8 cellular contexts compared by ENCODE assay signal in the genomic region with DNA sequence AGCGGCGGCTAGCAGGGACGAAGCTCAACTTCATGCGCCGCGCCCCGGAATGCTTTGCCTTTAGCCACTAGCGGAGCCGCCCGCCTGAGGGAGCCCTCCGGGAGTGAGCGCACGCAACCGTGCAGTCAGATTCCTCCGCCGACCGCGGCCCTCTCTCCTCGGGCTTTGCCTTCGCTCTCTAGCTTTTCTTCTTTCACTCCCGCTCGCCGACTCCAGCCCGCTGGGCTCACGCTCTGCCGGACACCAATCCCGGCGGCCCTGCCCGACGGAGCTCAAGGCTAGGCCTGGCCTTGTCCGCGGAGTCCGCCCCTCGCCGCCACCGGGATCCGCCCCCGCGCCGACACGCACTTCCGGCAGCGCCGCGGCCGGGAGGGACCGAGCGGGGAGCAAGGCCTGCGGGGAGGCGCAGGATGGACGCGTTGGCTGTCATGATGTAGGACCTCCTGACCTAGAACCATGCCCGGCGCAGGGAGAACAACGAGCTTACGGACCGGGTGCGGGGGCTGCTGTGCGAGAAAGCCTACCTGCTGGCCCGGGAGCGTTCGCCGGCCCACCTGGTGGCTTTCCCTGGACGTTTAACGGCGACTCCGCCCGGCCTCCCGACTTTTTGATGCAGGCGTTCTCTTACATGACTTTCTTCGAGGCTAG. TPM values are rescaled to one million over a fixed set of nuclear protein-coding genes. Genes with fewer than 3 reads are reported as not detected.
DNase-seq lines count a peak whose midpoint lies in the region; ATAC-seq lines count a peak whose summit lies in the region.

No MANE protein-coding gene starts in this region.

- ATAC-seq in GM19395 (IDR thresholded peaks at IDR 0.05; ENCODE audit: unreplicated experiment) (peak; percentile 91), HG03565 (IDR thresholded peaks at IDR 0.05; ENCODE audit: unreplicated experiment) (peak; percentile 90)

- peaks cover 27% of the 10 kb centered on the region for H3K4me1 ChIP-seq in mononuclear cell (ENCODE audit: insufficient read depth, low read length)

- H3K9me3 ChIP-seq in mononuclear cell (ENCODE audit: low read depth, low read length) = no peaks in the 10 kb centered on the region

- H3K27me3 ChIP-seq in mononuclear cell (ENCODE audit: insufficient read depth, low read length) = peaks cover 9% of the 10 kb centered on the region

- peak overlapping the region; percentile 72 for H3K4me3 ChIP-seq in mononuclear cell (ENCODE audit: low read length)

- peak; percentile 98 for DNase-seq in COLO668 (lab: John Stamatoyannopoulos, UW; ENCODE audit: unreplicated experiment)
- peak; percentile 87 for DNase-seq in NOMO-1 treated with DMSO at 0.1 percent for 48 hours (lab: John Stamatoyannopoulos, UW; ENCODE audit: unreplicated experiment)
- peak; percentile 78 for DNase-seq in activated T-cell treated with anti-CD3 and anti-CD28 coated beads for 1 hour (ENCODE audit: low read depth)
- DNase-seq in epidermal melanocyte (ENCODE audit: insufficient read length, low spot score) = peak; percentile 52
- DNase-seq in stimulated activated CD8-positive, alpha-beta memory T cell treated with anti-CD3 and anti-CD28 coated beads, Interleukin-2, amount 100 ng/mL, for 1 hour (ENCODE audit: low read depth in 2 of 2) = peak; percentile 72 to 75

RNA-seq across cellular contexts. Expression of a gene that starts 40.8 kb away (rescaled TPM):
- total RNA-seq in mononuclear cell = not detected

RNA-seq across cellular contexts. Expression of a gene that starts 57.7 kb away (rescaled TPM):
- 28.7 TPM for total RNA-seq in mononuclear cell

Comparison
In these comparisons a context has a peak if more than half of its experiments do, and no peak if none do; other contexts are left out.
1. Peak in every context shown above with its lines: DNase-seq, ATAC-seq and H3K4me3 ChIP-seq.